ENCODE assay signal across 29 cellular contexts in the genomic region with DNA sequence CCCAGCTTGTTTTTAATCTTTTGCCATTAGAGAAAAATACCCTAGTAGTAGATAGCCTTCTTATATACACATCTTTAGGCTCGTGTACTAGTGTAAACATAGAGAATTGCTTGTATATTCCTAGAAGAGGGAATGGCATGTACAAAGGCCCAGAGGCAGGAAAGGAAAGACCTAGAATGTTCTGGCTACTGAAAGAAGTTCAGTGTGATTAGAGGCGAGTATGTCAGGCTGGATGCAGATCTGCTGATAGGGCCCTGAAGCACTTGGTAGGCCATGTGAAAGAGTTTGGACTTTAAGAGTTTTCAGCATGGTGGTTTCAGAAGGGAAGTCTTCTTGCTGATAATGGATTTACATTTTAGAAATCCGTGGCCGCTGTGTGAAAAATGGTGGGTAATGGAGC. TPM values are rescaled to one million over a fixed set of nuclear protein-coding genes. Genes with fewer than 3 reads are reported as not detected.
DNase-seq lines count a peak whose midpoint lies in the region; ATAC-seq, FAIRE-seq and TF ChIP-seq lines count a peak whose summit lies in the region.
"Had no signal": no experiment of that assay in that cellular context is flagged by ENCODE, and none has a peak within 500 bp of the region (broad histone marks: within the 10 kb centered on the region; RNA-seq: fewer than 3 reads in every experiment).

No MANE protein-coding gene starts in this region.

- no peaks in the 10 kb centered on the region for H3K27me3 Mint-ChIP-seq in memory B cell
- H3K27me3 Mint-ChIP-seq: central memory CD8-positive, alpha-beta T cell had no signal

- no peak overlapping the region for H3K4me3 Mint-ChIP-seq in memory B cell
- H3K4me3 Mint-ChIP-seq: central memory CD8-positive, alpha-beta T cell had no signal

- H3K9me2 ChIP-seq in Karpas-422 (replicated peaks; ENCODE audit: insufficient read depth, low read length), result no peaks in the 10 kb centered on the region

- no peak for ATAC-seq in HepG2
- ATAC-seq in right lobe of liver, result no peak
- no peak for ATAC-seq in memory B cell (ENCODE audit: low read depth)
- ATAC-seq: body of pancreas, esophagus mucosa, Panc1, SK-N-SH treated with all-trans-retinoic acid at 6 μM for 48 hours had no signal

- H3K27me3 ChIP-seq in HepG2 (ENCODE audit: control insufficient read depth in 1 of 2, insufficient read depth in 2 of 2, low read length in 2 of 2) (no peaks in the 10 kb centered on the region), right lobe of liver (no peaks in the 10 kb centered on the region), Karpas-422 (ENCODE audit: low read length) (no peaks in the 10 kb centered on the region)
- H3K27me3 ChIP-seq: BLaER1 treated with 17β-estradiol and CSF1 and Interleukin-3, amounts not matched to agents 10 nM and 100 nM; body of pancreas had no signal

- TF ChIP-seq POLR2A in HepG2 (IDR thresholded peaks at IDR 0.05; ENCODE audit: insufficient read depth in 1 of 2, low read depth in 2 of 2, low read length in 2 of 2) (no peak), right lobe of liver (IDR thresholded peaks at IDR 0.05) (no peak)

- intact Hi-C loops in HepG2 (cut with micrococcal nuclease; ENCODE audit: unreplicated experiment), result no loop called here
- intact Hi-C loops in right lobe of liver (cut with DNase I), result no loop called here
- intact Hi-C loops in posterior cingulate gyrus (cut with DNase I), result no loop called here

- no peaks in the 10 kb centered on the region for H3K9me3 ChIP-seq in HepG2 (ENCODE audit: low read length)
- no peaks in the 10 kb centered on the region for H3K9me3 ChIP-seq in right lobe of liver
- no peaks in the 10 kb centered on the region for H3K9me3 ChIP-seq in Karpas-422 (ENCODE audit: low read length)
- H3K9me3 ChIP-seq: BLaER1 treated with 17β-estradiol and CSF1 and Interleukin-3, amounts not matched to agents 10 nM and 100 nM; body of pancreas; left ventricle myocardium inferior had no signal

- TF ChIP-seq RAD21 in HepG2 (CRISPR knock-in tag; IDR thresholded peaks at IDR 0.05), result no peak

- POLR2A ChIA-PET in HepG2 (lab: Yijun Ruan, JAX), result interaction anchor here (1.9 kb wide), 1 partner anchor 17 kb away, joined by 4 read pairs; no protein-coding TSS in a partner anchor

- H4K20me1 ChIP-seq in HepG2 (ENCODE audit: insufficient read depth, low read length) (0 out of 2 replicates have a peak, but pooled peaks cover 6% of the 10 kb centered on the region), Karpas-422 (ENCODE audit: insufficient read depth, low read depth, low read length) (no peaks in the 10 kb centered on the region)

- 94% methylated on average over 4 of the region's 4 CpGs for WGBS in HepG2 (ENCODE audit: low lambda C conversion rate)
- WGBS in right lobe of liver (ENCODE audit: insufficient coverage, low coverage, low lambda C conversion rate, missing lambda C conversion rate), result 77% methylated on average over 4 of the region's 4 CpGs

- no peak overlapping the region for H2AFZ ChIP-seq in HepG2 (ENCODE audit: low read length)
- H2AFZ ChIP-seq in Karpas-422 (ENCODE audit: low read length), result no peak overlapping the region

- H3K4me2 ChIP-seq in HepG2 (ENCODE audit: low read depth, low read length) (no peak overlapping the region), Karpas-422 (ENCODE audit: low read depth, low read length, poor library complexity, severe bottlenecking) (no peak overlapping the region)
- H3K4me2 ChIP-seq: BLaER1 treated with 17β-estradiol and CSF1 and Interleukin-3, amounts not matched to agents 10 nM and 100 nM had no signal

- no peaks in the 10 kb centered on the region for H3K9me3 Mint-ChIP-seq in memory B cell
- H3K9me3 Mint-ChIP-seq: central memory CD8-positive, alpha-beta T cell had no signal

- peaks cover 57% of the 10 kb centered on the region for H3K79me2 ChIP-seq in HepG2 (ENCODE audit: insufficient read depth, low read length)
- H3K79me2 ChIP-seq in Karpas-422 (ENCODE audit: low read length), result peaks cover 84% of the 10 kb centered on the region

- H3K27ac ChIP-seq in HepG2 (ENCODE audit: extremely low read length, insufficient read depth, low read length), result peak overlapping the region; percentile 1
- no peak overlapping the region for H3K27ac ChIP-seq in right lobe of liver
- H3K27ac ChIP-seq in Karpas-422 (ENCODE audit: low read length), result no peak overlapping the region
- H3K27ac ChIP-seq: BLaER1 treated with 17β-estradiol and CSF1 and Interleukin-3, amounts not matched to agents 10 nM and 100 nM; body of pancreas; left ventricle myocardium inferior had no signal

- no peak overlapping the region for H3K9ac ChIP-seq in HepG2 (ENCODE audit: insufficient read depth, low read depth, low read length)
- no peak overlapping the region for H3K9ac ChIP-seq in Karpas-422 (ENCODE audit: low read length)
- H3K9ac ChIP-seq: BLaER1 treated with 17β-estradiol and CSF1 and Interleukin-3, amounts not matched to agents 10 nM and 100 nM had no signal

- TF ChIP-seq EP300 in HepG2 (IDR thresholded peaks at IDR 0.05; ENCODE audit: low read depth in 2 of 2, low read length in 2 of 2), result no peak
- TF ChIP-seq EP300 in HepG2 (CRISPR knock-in tag; IDR thresholded peaks at IDR 0.05; ENCODE audit: borderline replicate concordance), result no peak

- peaks cover 6% of the 10 kb centered on the region; the same call in 1 of the 2 replicates for H3K4me1 ChIP-seq in HepG2 (ENCODE audit: insufficient read depth, low read length)
- no peaks in the 10 kb centered on the region for H3K4me1 ChIP-seq in right lobe of liver
- H3K4me1 ChIP-seq in Karpas-422 (ENCODE audit: low read length), result no peaks in the 10 kb centered on the region
- H3K4me1 ChIP-seq: body of pancreas, left ventricle myocardium inferior had no signal

- peaks cover 6 to 47% of the 10 kb centered on the region in 2 experiments; a peak in 4 of 5 replicates for H3K36me3 ChIP-seq in HepG2 (replicated peaks in 1 of 2; ENCODE audit: control insufficient read depth in 1 of 2, insufficient read depth in 2 of 2, low read length in 2 of 2)
- peaks cover 0 to 13% (median 0%) of the 10 kb centered on the region in 4 donors for H3K36me3 ChIP-seq in right lobe of liver
- H3K36me3 ChIP-seq in Karpas-422 (ENCODE audit: insufficient read depth, low read length), result peaks cover 9% of the 10 kb centered on the region

- H3K4me1 Mint-ChIP-seq in memory B cell, result peaks cover 11% of the 10 kb centered on the region

- no peak for TF ChIP-seq CTCF in HepG2 (CRISPR knock-in tag; IDR thresholded peaks at IDR 0.05)
- no peak for TF ChIP-seq CTCF in right lobe of liver (IDR thresholded peaks at IDR 0.05)

- CTCF ChIA-PET in HepG2 (lab: Yijun Ruan, JAX; ENCODE audit: low intra/inter-chr PET ratio, low total read pairs), result no interaction called here

- in situ Hi-C loops in HepG2 (cut with HindIII; ENCODE audit: extremely low pct_ligation_motif_present, low pct_unique_long_range_greater_than_20kb), result no loop called here

- BruUV-seq in HepG2 (replicated peaks; lab: Mats Ljungman, UMichigan), result no TSS peak

- DNase-seq in HepG2 (ENCODE audit: low spot score) (no peak), right lobe of liver (no peak), MV-4-11 (lab: John Stamatoyannopoulos, UW) (peak; percentile 34), memory B cell (ENCODE audit: low spot score in 2 of 2) (no peak), posterior cingulate gyrus (no peak), Karpas-422 (no peak)
- DNase-seq in stimulated activated naive CD4-positive, alpha-beta T cell (lab: John Stamatoyannopoulos, UW), result no peak
- DNase-seq: activated CD4-positive, CD25-positive, alpha-beta regulatory T cell treated with anti-CD3 and anti-CD28 coated beads, Interleukin-2, amount 50 U/mL, for 72 hours; activated gamma-delta T cell; body of pancreas; DMS79 treated with DMSO at 0.1 percent for 48 hours; GDM1; HCEC 1CT; islet precursor cell; left ventricle myocardium inferior; mesendoderm; NCI-H1092 treated with DMSO at 0.1 percent for 48 hours; NCI-H1694 treated with DMSO at 0.1 percent for 48 hours; NCI-H446; NCI-H748 treated with DMSO at 0.1 percent for 48 hours; occipital lobe; Right ventricle myocardium superior; stimulated activated naive CD4-positive, alpha-beta T cell treated with Interleukin-2 at 50 U/mL for 16 hours; T-helper 2 cell had no signal

- peaks cover 10% of the 10 kb centered on the region for H3K36me3 Mint-ChIP-seq in memory B cell

- no peak overlapping the region for H3K4me3 ChIP-seq in HepG2 (replicated peaks in 1 of 3; ENCODE audit: insufficient read depth in 1 of 3, low read depth in 2 of 3, low read length in 3 of 3)
- H3K4me3 ChIP-seq in right lobe of liver, result no peak overlapping the region
- H3K4me3 ChIP-seq in Karpas-422 (ENCODE audit: low read length), result no peak overlapping the region
- H3K4me3 ChIP-seq: BLaER1 treated with 17β-estradiol and CSF1 and Interleukin-3, amounts not matched to agents 10 nM and 100 nM; body of pancreas; left ventricle myocardium inferior had no signal

- H3K27ac Mint-ChIP-seq in memory B cell, result peak overlapping the region; percentile 30

- FAIRE-seq in HepG2 (lab: Jason Lieb, UNC), result peak; percentile 49

RNA-seq across cellular contexts. Expression of a gene that starts 17.4 kb away (rescaled TPM):
- total RNA-seq in HepG2 (2016; rRNA removed; fragmentation: Illumina TruSeq; extraction: Trizol) (37.5 and 59.3 TPM in 2 replicates), right lobe of liver (10 to 100 TPM; 14.3 to 18.5 (median 17.0) TPM)
- 34.6 and 44.2 TPM in 2 replicates for total RNA-seq in HepG2 (2016; cell fraction: cytosol; rRNA removed; fragmentation: Illumina TruSeq; extraction: Trizol; ENCODE audit: low read depth)
- total RNA-seq in HepG2 (2016; cell fraction: insoluble cytoplasmic fraction; rRNA removed; fragmentation: Illumina TruSeq; extraction: Trizol), result 39.6 and 55.1 TPM in 2 replicates
- total RNA-seq in HepG2 (2016; cell fraction: membrane; rRNA removed; fragmentation: Illumina TruSeq; extraction: Trizol), result 33.3 and 34.7 TPM in 2 replicates
- total RNA-seq in HepG2 (2016; cell fraction: nucleus; rRNA removed; fragmentation: Illumina TruSeq; extraction: Trizol), result 29.9 and 36.5 TPM in 2 replicates
- 19.5 and 20.8 TPM in 2 replicates for polyA plus RNA-seq in HepG2 (2011; rRNA removed)
- 13.7 and 18.2 TPM in 2 replicates for polyA plus RNA-seq in HepG2 (2011; cell fraction: cytosol; rRNA removed)
- 11.7 and 14.3 TPM in 2 replicates for polyA plus RNA-seq in HepG2 (2011; cell fraction: nucleus; rRNA removed)
- 30.2 and 31.1 TPM in 2 replicates for polyA plus RNA-seq in HepG2 (2012)
- polyA plus RNA-seq in HepG2 (2016; cell fraction: cytosol; fragmentation: Illumina TruSeq; extraction: Trizol; ENCODE audit: low read depth), result 4.1 and 4.9 TPM in 2 replicates
- polyA plus RNA-seq in HepG2 (2016; cell fraction: insoluble cytoplasmic fraction; fragmentation: Illumina TruSeq; extraction: Trizol; ENCODE audit: low read depth), result 70.3 and 81.8 TPM in 2 replicates
- 17.1 and 17.9 TPM in 2 replicates for polyA plus RNA-seq in HepG2 (2016; cell fraction: membrane; fragmentation: Illumina TruSeq; extraction: Trizol; ENCODE audit: low read depth)
- polyA plus RNA-seq in HepG2 (2016; cell fraction: nucleus; fragmentation: Illumina TruSeq; extraction: Trizol; ENCODE audit: insufficient read depth, low read depth), result 63.9 and 64.9 TPM in 2 replicates
- 21.8 and 43.8 TPM in 2 replicates for polyA minus RNA-seq in HepG2 (2011; rRNA and poly(A)+ RNA removed; ENCODE audit: low replicate concordance)
- polyA minus RNA-seq in HepG2 (2011; cell fraction: cytosol; rRNA and poly(A)+ RNA removed), result 20.8 and 21.5 TPM in 2 replicates
- polyA minus RNA-seq in HepG2 (2011; cell fraction: nucleus; rRNA and poly(A)+ RNA removed), result 17.9 and 26.4 TPM in 2 replicates
- 29.5 and 36.0 TPM in 2 replicates for total RNA-seq in Karpas-422 (2014; rRNA removed; shearing (Covaris generic); ENCODE audit: low replicate concordance)

RNA-seq across cellular contexts. Expression of a gene that starts 51.1 kb away (rescaled TPM):
- total RNA-seq in HepG2 (2016; rRNA removed; fragmentation: Illumina TruSeq; extraction: Trizol), result 4.6 and 11.2 TPM in 2 replicates
- 3.4 and 4.7 TPM in 2 replicates for total RNA-seq in HepG2 (2016; cell fraction: cytosol; rRNA removed; fragmentation: Illumina TruSeq; extraction: Trizol; ENCODE audit: low read depth)
- 3.9 and 9.6 TPM in 2 replicates for total RNA-seq in HepG2 (2016; cell fraction: insoluble cytoplasmic fraction; rRNA removed; fragmentation: Illumina TruSeq; extraction: Trizol)
- 8.9 and 11.8 TPM in 2 replicates for total RNA-seq in HepG2 (2016; cell fraction: membrane; rRNA removed; fragmentation: Illumina TruSeq; extraction: Trizol)
- 12.3 and 18.6 TPM in 2 replicates for total RNA-seq in HepG2 (2016; cell fraction: nucleus; rRNA removed; fragmentation: Illumina TruSeq; extraction: Trizol)
- 5.7 and 8.1 TPM in 2 replicates for polyA plus RNA-seq in HepG2 (2011; rRNA removed)
- polyA plus RNA-seq in HepG2 (2011; cell fraction: cytosol; rRNA removed), result 2.4 and 3.4 TPM in 2 replicates
- polyA plus RNA-seq in HepG2 (2011; cell fraction: nucleus; rRNA removed), result 40.0 and 43.3 TPM in 2 replicates
- 16.0 and 16.5 TPM in 2 replicates for polyA plus RNA-seq in HepG2 (2012)
- 1.9 and 2.2 TPM in 2 replicates for polyA plus RNA-seq in HepG2 (2016; cell fraction: cytosol; fragmentation: Illumina TruSeq; extraction: Trizol; ENCODE audit: low read depth)
- 7.7 and 13.5 TPM in 2 replicates for polyA plus RNA-seq in HepG2 (2016; cell fraction: insoluble cytoplasmic fraction; fragmentation: Illumina TruSeq; extraction: Trizol; ENCODE audit: low read depth)
- 5.9 and 6.9 TPM in 2 replicates for polyA plus RNA-seq in HepG2 (2016; cell fraction: membrane; fragmentation: Illumina TruSeq; extraction: Trizol; ENCODE audit: low read depth)
- polyA plus RNA-seq in HepG2 (2016; cell fraction: nucleus; fragmentation: Illumina TruSeq; extraction: Trizol; ENCODE audit: insufficient read depth, low read depth), result 26.9 and 30.6 TPM in 2 replicates
- polyA minus RNA-seq in HepG2 (2011; rRNA and poly(A)+ RNA removed; ENCODE audit: low replicate concordance), result 7.9 and 21.6 TPM in 2 replicates
- polyA minus RNA-seq in HepG2 (2011; cell fraction: cytosol; rRNA and poly(A)+ RNA removed), result 6.8 and 12.0 TPM in 2 replicates
- 11.6 and 18.2 TPM in 2 replicates for polyA minus RNA-seq in HepG2 (2011; cell fraction: nucleus; rRNA and poly(A)+ RNA removed)
- 10 to 100 TPM; 19.9 to 35.0 (median 26.8) TPM for total RNA-seq in right lobe of liver
- 1.3 and 2.9 TPM in 2 replicates for total RNA-seq in Karpas-422 (2014; rRNA removed; shearing (Covaris generic); ENCODE audit: low replicate concordance)
